8 cellular contexts compared by ENCODE assay signal in the genomic region with DNA sequence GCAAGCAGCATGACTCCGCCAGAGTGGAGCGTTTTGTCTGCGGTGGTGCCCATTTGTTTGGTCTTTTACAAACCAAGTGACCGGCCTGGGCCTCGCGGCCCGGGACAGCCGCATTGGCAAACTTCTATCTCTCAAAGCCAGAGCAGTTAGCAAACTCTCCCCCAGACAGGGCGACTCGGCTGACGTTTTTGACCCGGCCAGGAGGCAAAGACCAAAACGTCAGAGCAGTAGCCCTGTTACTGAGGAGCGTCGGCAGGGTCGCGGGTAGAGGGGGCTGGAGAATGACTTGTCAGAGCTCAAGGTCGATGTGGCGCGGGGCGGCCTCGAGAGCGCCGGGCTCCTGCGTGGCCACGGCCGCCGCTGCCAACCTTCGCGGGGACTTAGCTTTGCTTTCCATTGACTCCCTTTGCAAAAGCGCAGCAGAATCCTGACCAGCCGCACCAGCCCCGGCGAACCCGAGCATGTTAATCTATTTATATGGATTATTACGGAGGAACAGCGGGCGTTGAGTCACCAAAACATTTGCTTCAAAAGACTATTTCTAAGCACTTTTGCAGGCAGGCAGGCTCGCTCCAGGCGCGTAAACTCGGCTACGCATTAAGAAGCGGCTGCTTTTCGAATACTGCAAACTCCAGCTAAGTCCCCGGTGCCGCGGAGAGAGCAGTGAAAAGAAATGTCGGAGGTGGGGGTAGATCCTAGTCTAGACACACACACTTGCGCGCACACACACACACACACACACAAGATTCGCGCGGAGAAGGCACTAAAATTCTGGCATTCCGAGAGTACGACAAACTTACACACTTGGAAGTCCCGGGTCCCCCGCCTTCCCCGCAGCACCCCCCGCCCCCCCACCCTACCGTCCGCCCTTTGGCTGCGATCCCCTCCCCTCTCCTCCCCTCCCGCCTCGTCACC. TPM values are rescaled to one million over a fixed set of nuclear protein-coding genes. Genes with fewer than 3 reads are reported as not detected.
DNase-seq lines count a peak whose midpoint lies in the region; ATAC-seq and TF ChIP-seq lines count a peak whose summit lies in the region.

No MANE protein-coding gene starts in this region.

- H3K27ac Mint-ChIP-seq in CD8-positive, alpha-beta memory T cell: peak overlapping the region in 1 of 8 donors; percentile 60

- peak overlapping the region; percentile 76 for H3K27ac ChIP-seq in colonic mucosa
- peak overlapping the region; percentile 43 for H3K27ac ChIP-seq in lower lobe of right lung
- H3K27ac ChIP-seq in CD8-positive, alpha-beta memory T cell (ENCODE audit: low read depth, low read length): no peak overlapping the region

- intact Hi-C loops in colonic mucosa (cut with DNase I): loop anchor here (5.0 to 10.0 kb wide), 2 partner anchors 145 to 307 kb away; no protein-coding TSS in a partner anchor
- intact Hi-C loops in lower lobe of right lung (cut with DNase I): loop anchor here (10.0 kb wide), 1 partner anchor 645 kb away; no protein-coding TSS in a partner anchor

- ATAC-seq in lower lobe of right lung (peak; percentile 20 to 37), HG03108 (IDR thresholded peaks at IDR 0.05; ENCODE audit: unreplicated experiment) (no peak), HG03039 (IDR thresholded peaks at IDR 0.05; ENCODE audit: unreplicated experiment) (no peak)

- POLR2A ChIA-PET in CD8-positive, alpha-beta memory T cell (lab: Charles Lee): no interaction called here

- H3K4me3 ChIP-seq in colonic mucosa (peak overlapping the region; percentile 74), lower lobe of right lung (peak overlapping the region; percentile 59)
- no peak overlapping the region for H3K4me3 ChIP-seq in CD8-positive, alpha-beta memory T cell (ENCODE audit: low read length)

- H3K36me3 Mint-ChIP-seq in CD8-positive, alpha-beta memory T cell: no peaks in the 10 kb centered on the region

- H3K9me3 ChIP-seq in colonic mucosa (no peaks in the 10 kb centered on the region), lower lobe of right lung (no peaks in the 10 kb centered on the region)
- no peaks in the 10 kb centered on the region for H3K9me3 ChIP-seq in CD8-positive, alpha-beta memory T cell (ENCODE audit: low read length)

- no peak for TF ChIP-seq CTCF in colonic mucosa (IDR thresholded peaks at IDR 0.05)
- no peak for TF ChIP-seq CTCF in lower lobe of right lung (IDR thresholded peaks at IDR 0.05)

- H3K27me3 Mint-ChIP-seq in CD8-positive, alpha-beta memory T cell: peaks cover 51 to 69% of the 10 kb centered on the region in 2 donors

- H3K27me3 ChIP-seq in colonic mucosa (peaks cover 26% of the 10 kb centered on the region), lower lobe of right lung (ENCODE audit: low read depth) (peaks cover 89% of the 10 kb centered on the region)
- H3K27me3 ChIP-seq in CD8-positive, alpha-beta memory T cell (ENCODE audit: insufficient read depth, low read length, poor library complexity, severe bottlenecking): peaks cover 9% of the 10 kb centered on the region

- no peaks in the 10 kb centered on the region for H3K4me1 ChIP-seq in colonic mucosa
- peaks cover 43% of the 10 kb centered on the region for H3K4me1 ChIP-seq in lower lobe of right lung
- no peaks in the 10 kb centered on the region for H3K4me1 ChIP-seq in CD8-positive, alpha-beta memory T cell (ENCODE audit: insufficient read depth, low read length)

- peak; percentile 56 for DNase-seq in activated CD8-positive, alpha-beta memory T cell treated with anti-CD3 and anti-CD28 coated beads, Interleukin-2, amount 50 U/mL, for 48 hours
- DNase-seq in activated CD8-positive, alpha-beta memory T cell treated with anti-CD3 and anti-CD28 coated beads, Interleukin-2, amount 50 U/mL, for 4 hours: no peak
- peak; percentile 77 to 86 for DNase-seq in NCI-H524 (lab: John Stamatoyannopoulos, UW)
- peak; percentile 56 for DNase-seq in colonic mucosa
- DNase-seq in lower lobe of right lung: no peak
- DNase-seq in CD8-positive, alpha-beta memory T cell: no peak

- H3K4me1 Mint-ChIP-seq in CD8-positive, alpha-beta memory T cell: peaks cover 4 to 9% (median 6%) of the 10 kb centered on the region in 3 donors

- peaks cover 0 to 17% (median 6%) of the 10 kb centered on the region in 5 donors for H3K9me3 Mint-ChIP-seq in CD8-positive, alpha-beta memory T cell

- peak overlapping the region; percentile 38 to 93 for H3K9ac ChIP-seq in colonic mucosa (ENCODE audit: low read depth in 2 of 2, low read length in 2 of 2)

- CTCF ChIA-PET in CD8-positive, alpha-beta memory T cell (lab: Charles Lee): no interaction called here

- peak overlapping the region in 1 of 7 donors; percentile 45 for H3K4me3 Mint-ChIP-seq in CD8-positive, alpha-beta memory T cell

- H3K36me3 ChIP-seq in colonic mucosa (no peaks in the 10 kb centered on the region), lower lobe of right lung (peaks cover 6% of the 10 kb centered on the region)
- H3K36me3 ChIP-seq in CD8-positive, alpha-beta memory T cell (ENCODE audit: insufficient read depth, low read length): no peaks in the 10 kb centered on the region

RNA-seq across cellular contexts. Expression of a gene that starts 0.6 kb away (rescaled TPM):
- total RNA-seq in colonic mucosa (10 to 100 TPM; 52.3 to 74.2 TPM), lower lobe of right lung (4.3 TPM)
- not detected for total RNA-seq in CD8-positive, alpha-beta memory T cell
- polyA plus RNA-seq in CD8-positive, alpha-beta memory T cell: not detected

Comparison
In these comparisons a context has a peak if more than half of its experiments do, and no peak if none do; other contexts are left out.
1. DNase-seq: peak in activated CD8-positive, alpha-beta memory T cell treated with anti-CD3 and anti-CD28 coated beads, Interleukin-2, amount 50 U/mL, for 48 hours (single experiment), NCI-H524 (2 of 2) and colonic mucosa (single experiment); none in activated CD8-positive, alpha-beta memory T cell treated with anti-CD3 and anti-CD28 coated beads, Interleukin-2, amount 50 U/mL, for 4 hours (single experiment), lower lobe of right lung (single experiment) and CD8-positive, alpha-beta memory T cell (0 of 5).
2. ATAC-seq: peak in lower lobe of right lung (2 of 2); none in HG03108 (single experiment) and HG03039 (single experiment).
3. RNA of a gene that starts 0.6 kb away (total RNA-seq): 52.3 to 74.2 TPM in colonic mucosa; 4.3 TPM in lower lobe of right lung (single experiment) and not detected in CD8-positive, alpha-beta memory T cell; every median in the first group is over 10 times any median in the second.